In the genomic region with DNA sequence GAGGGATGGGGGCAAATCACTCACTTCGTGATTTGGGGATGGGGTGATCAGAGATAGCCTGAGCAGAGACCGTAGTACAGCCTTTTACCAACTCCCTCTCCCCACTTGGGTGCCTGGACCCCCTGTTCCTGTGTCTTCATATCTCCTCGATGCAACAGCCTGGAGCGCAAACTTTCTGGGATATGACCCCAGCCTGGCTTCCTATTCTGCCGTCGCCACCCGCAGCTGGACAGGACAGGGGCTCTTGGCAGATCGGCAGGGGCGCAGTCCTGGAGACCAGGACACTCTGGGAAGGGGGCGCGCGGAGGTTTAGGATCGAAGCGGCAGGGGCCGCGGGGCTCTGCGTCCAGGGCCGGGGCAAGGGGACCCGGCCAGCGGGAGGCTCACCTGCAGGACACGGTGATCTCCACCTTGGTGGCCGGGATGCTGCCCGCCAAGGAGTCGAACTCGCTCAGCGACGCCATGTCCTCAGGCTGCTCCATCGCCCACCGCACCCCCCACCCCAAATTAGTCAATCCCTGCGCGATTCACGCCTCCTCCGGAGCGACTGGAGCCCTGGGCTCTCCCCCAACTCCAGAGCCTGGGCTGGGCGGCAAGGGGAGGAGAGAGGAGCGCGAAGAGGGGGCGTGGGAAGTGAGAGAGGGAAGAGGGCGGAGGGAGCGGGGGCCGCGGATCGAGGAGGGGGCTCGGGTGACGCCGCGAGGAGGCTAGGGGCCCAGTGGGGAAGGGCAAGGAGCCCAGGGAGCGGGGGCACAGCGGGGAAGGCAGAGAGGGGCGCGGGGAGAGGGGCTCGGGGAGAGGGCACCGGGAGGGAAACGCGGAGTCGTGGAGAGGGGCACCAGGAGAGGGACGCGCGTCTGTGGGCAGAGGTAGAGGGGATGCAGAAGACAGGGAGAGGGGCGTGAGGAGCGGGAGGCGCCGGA, we compare ENCODE assay signal across 1 cellular context.
TF ChIP-seq lines count a peak whose summit lies in the region.

Gene CPNE5 (minus strand): TSS at position 549 of the 923 bp plus-strand sequence. CDS start 67 bp downstream, at position 482.

TF ChIP-seq in HepG2, 621 proteins besides CTCF, POLR2A, EP300 and RAD21 (continued from another document):
- TF ChIP-seq ZNF407 (CRISPR knock-in tag; IDR thresholded peaks at IDR 0.05; ENCODE audit: not compliant biosample characterization) (peak; percentile 32), HNRNPK (IDR thresholded peaks at IDR 0.05; ENCODE audit: low read depth, low read length, poor library complexity, severe bottlenecking) (peak; percentile 44), MTA1 (CRISPR knock-in tag; IDR thresholded peaks at IDR 0.05; ENCODE audit: borderline replicate concordance) (0 out of 2 replicates have a peak, but pooled peaks have one; percentile 16), ZNF547 (CRISPR knock-in tag; IDR thresholded peaks at IDR 0.05) (no peak), AGO1 (IDR thresholded peaks at IDR 0.05; ENCODE audit: low read depth, low read length, poor library complexity, severe bottlenecking) (no peak), ZNF572 (CRISPR knock-in tag; IDR thresholded peaks at IDR 0.05) (0 out of 2 replicates have a peak, but pooled peaks have one; percentile 14), SP2 (CRISPR knock-in tag; IDR thresholded peaks at IDR 0.05) (peak; percentile 24; the same call in 1 of the 2 replicates), EZH2 (conservative IDR thresholded peaks at IDR 0.05; ENCODE audit: low read depth, low read length) (0 out of 2 replicates have a peak, but pooled peaks have one; percentile 35), RBM39 (IDR thresholded peaks at IDR 0.05; ENCODE audit: low read depth, low read length, poor library complexity, severe bottlenecking) (peak; percentile 10), ZFP36L1 (CRISPR knock-in tag; IDR thresholded peaks at IDR 0.05) (no peak), IRX3 (CRISPR knock-in tag; IDR thresholded peaks at IDR 0.05; ENCODE audit: borderline replicate concordance, low read depth) (no peak)
- TF ChIP-seq, protein P1, sequence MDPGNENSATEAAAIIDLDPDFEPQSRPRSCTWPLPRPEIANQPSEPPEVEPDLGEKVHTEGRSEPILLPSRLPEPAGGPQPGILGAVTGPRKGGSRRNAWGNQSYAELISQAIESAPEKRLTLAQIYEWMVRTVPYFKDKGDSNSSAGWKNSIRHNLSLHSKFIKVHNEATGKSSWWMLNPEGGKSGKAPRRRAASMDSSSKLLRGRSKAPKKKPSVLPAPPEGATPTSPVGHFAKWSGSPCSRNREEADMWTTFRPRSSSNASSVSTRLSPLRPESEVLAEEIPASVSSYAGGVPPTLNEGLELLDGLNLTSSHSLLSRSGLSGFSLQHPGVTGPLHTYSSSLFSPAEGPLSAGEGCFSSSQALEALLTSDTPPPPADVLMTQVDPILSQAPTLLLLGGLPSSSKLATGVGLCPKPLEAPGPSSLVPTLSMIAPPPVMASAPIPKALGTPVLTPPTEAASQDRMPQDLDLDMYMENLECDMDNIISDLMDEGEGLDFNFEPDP (CRISPR knock-in tag; conservative IDR thresholded peaks at IDR 0.05), result 0 out of 2 replicates have a peak, but pooled peaks have one; percentile 50
TF ChIP-seq in HepG2: peak in this region for 10.
